ENCODE assay signal across 1 cellular context in genomic region chr2:170713280-170714155, GRCh38.
A peak's percentile ranks its signal among the peaks of the same experiment; 100 is the strongest.
TF ChIP-seq lines count a peak whose summit lies in the region.

No MANE protein-coding gene starts in this region.

TF ChIP-seq in H1, 55 proteins besides CTCF, POLR2A, EP300 and RAD21:
- TF ChIP-seq SUZ12 (IDR thresholded peaks at IDR 0.05; ENCODE audit: low read length) = peak; percentile 87
- no peak for TF ChIP-seq BACH1 (IDR thresholded peaks at IDR 0.05; ENCODE audit: low read length)
- peak; percentile 24 for TF ChIP-seq RNF2 (IDR thresholded peaks at IDR 0.05; ENCODE audit: borderline replicate concordance, low read depth, low read length, missing control alignments, poor library complexity, severe bottlenecking)
- peak; percentile 25 for TF ChIP-seq KDM4A (IDR thresholded peaks at IDR 0.05; ENCODE audit: low read depth, low read length, severe bottlenecking)
- TF ChIP-seq EZH2 (IDR thresholded peaks at IDR 0.05; ENCODE audit: low read depth, low read length, severe bottlenecking) = peak; percentile 84
